ENCODE assay signal across 20 cellular contexts in genomic region chr10:124515244-124515970, GRCh38.
"Had no signal": no experiment of that assay in that cellular context is flagged by ENCODE, and none has a peak within 500 bp of the region (broad histone marks: within the 10 kb centered on the region; RNA-seq: fewer than 3 reads in every experiment).

No MANE protein-coding gene starts in this region.

- FAIRE-seq: frontal cortex, small intestine had no signal

- H3K27me3 ChIP-seq: dorsolateral prefrontal cortex, heart left ventricle, right atrium auricular region, suprapubic skin, thyroid gland, upper lobe of left lung, uterus had no signal

- H3K4me1 ChIP-seq: heart left ventricle, parathyroid adenoma, right atrium auricular region, suprapubic skin, thyroid gland, upper lobe of left lung, uterus had no signal

- H3K4me3 Mint-ChIP-seq: naive thymus-derived CD8-positive, alpha-beta T cell had no signal

- H3K27ac Mint-ChIP-seq: naive thymus-derived CD8-positive, alpha-beta T cell had no signal

- H3K4me3 ChIP-seq: dorsolateral prefrontal cortex, heart left ventricle, right atrium auricular region, suprapubic skin, thyroid gland, upper lobe of left lung, uterus had no signal

- H3K9me3 Mint-ChIP-seq: naive thymus-derived CD8-positive, alpha-beta T cell had no signal

- H3K27ac ChIP-seq: dorsolateral prefrontal cortex, parathyroid adenoma, right atrium auricular region, suprapubic skin, thyroid gland, upper lobe of left lung, uterus had no signal

- ATAC-seq: esophagus mucosa; heart left ventricle; naive thymus-derived CD8-positive, alpha-beta T cell had no signal

- H3K9me3 ChIP-seq: heart left ventricle, right atrium auricular region, suprapubic skin, thyroid gland, upper lobe of left lung, uterus had no signal

- DNase-seq: cortex of kidney; dorsolateral prefrontal cortex; effector CD8-positive, alpha-beta T cell; hippocampal formation; kidney glomerular epithelial cell; mesendoderm; naive thymus-derived CD8-positive, alpha-beta T cell; occipital lobe; small intestine; stimulated activated CD4-positive, alpha-beta T cell treated with anti-CD3 and anti-CD28 coated beads, Interleukin-2, amount 100 ng/mL, for 48 hours; stimulated activated naive CD4-positive, alpha-beta T cell treated with Interleukin-2 at 50 U/mL for 16 hours; thyroid gland; upper lobe of left lung; uterus had no signal

- H3K36me3 ChIP-seq: heart left ventricle, right atrium auricular region, thyroid gland, upper lobe of left lung, uterus had no signal
